In genomic region chr2:41878056-41878455, GRCh38 we compare ENCODE assay signal across 21 cellular contexts.
DNase-seq lines count a peak whose midpoint lies in the region; ATAC-seq, FAIRE-seq and TF ChIP-seq lines count a peak whose summit lies in the region.
"Had no signal": no experiment of that assay in that cellular context is flagged by ENCODE, and none has a peak within 500 bp of the region (broad histone marks: within the 10 kb centered on the region; RNA-seq: fewer than 3 reads in every experiment).

No MANE protein-coding gene starts in this region.

- no peaks in the 10 kb centered on the region for H3K36me3 ChIP-seq in BLaER1
- H3K36me3 ChIP-seq in H1 (ENCODE audit: control insufficient read depth in 2 of 4, insufficient read depth in 4 of 4, low read length in 3 of 4), result no peaks in the 10 kb centered on the region
- H3K36me3 ChIP-seq in pancreas, result no peaks in the 10 kb centered on the region
- H3K36me3 ChIP-seq: HAP-1, Peyer's patch had no signal

- 88% methylated on average over 10 of the region's 10 CpGs; no CpG with 5 or more reads in 1 of the 2 experiments for WGBS in H1 (ENCODE audit: extremely low coverage in 1 of 2, insufficient coverage in 1 of 2, insufficient read length in 1 of 2, insufficient replicate concordance in 2 of 2, low coverage in 1 of 2, low lambda C conversion rate in 2 of 2, missing lambda C conversion rate in 1 of 2), 2 experiments
- WGBS in pancreas, 2 donors, result 77 to 86% methylated on average over 10 of the region's 10 CpGs

- no peak for FAIRE-seq in H1 (lab: Jason Lieb, UNC)
- no peak for FAIRE-seq in pancreas (lab: Jason Lieb, UNC)

- peak; percentile 81 to 95 for DNase-seq in NCI-H524 (lab: John Stamatoyannopoulos, UW)
- DNase-seq in H1 (ENCODE audit: low read depth in 1 of 2, low spot score in 2 of 2), result no peak
- no peak for DNase-seq in pancreas
- DNase-seq in activated T-cell treated with anti-CD3 and anti-CD28 coated beads for 4 hours, result no peak
- no peak for DNase-seq in central memory CD4-positive, alpha-beta T cell
- DNase-seq: AML-193, EL, GF-D8, KBM-7, MM.1S, NCI-H1048, NCI-H1417 treated with DMSO at 0.1 percent for 48 hours, NCI-H1930, NCI-H2227 treated with DMSO at 0.1 percent for 48 hours, NCI-H510A, Peyer's patch had no signal

- no peak overlapping the region for H2BK120ac ChIP-seq in H1 (replicated peaks; ENCODE audit: low read depth, low read length)

- peak overlapping the region; percentile 49; the same call in 1 of the 2 replicates for H2AK5ac ChIP-seq in H1 (ENCODE audit: low read depth, low read length)

- TF ChIP-seq EP300 in H1 (IDR thresholded peaks at IDR 0.05; ENCODE audit: borderline replicate concordance in 1 of 2, low read depth in 2 of 2, low read length in 2 of 2), result no peak

- H3K9ac ChIP-seq in BLaER1 (no peak overlapping the region), H1 (replicated peaks in 1 of 4; ENCODE audit: extremely low read depth in 1 of 4, low read depth in 3 of 4, low read length in 3 of 4) (no peak overlapping the region)

- H4K8ac ChIP-seq in H1 (ENCODE audit: extremely low read depth, insufficient read depth, low read length), result no peak overlapping the region

- H4K5ac ChIP-seq in H1 (ENCODE audit: insufficient read length, low read depth, low read length), result no peak overlapping the region

- no peaks in the 10 kb centered on the region for H3K27me3 ChIP-seq in BLaER1
- no peaks in the 10 kb centered on the region for H3K27me3 ChIP-seq in H1 (replicated peaks in 1 of 4; ENCODE audit: control insufficient read depth in 3 of 4, extremely low read depth in 1 of 4, insufficient read depth in 3 of 4, low read length in 3 of 4)
- H3K27me3 ChIP-seq in pancreas, result no peaks in the 10 kb centered on the region
- H3K27me3 ChIP-seq: Peyer's patch had no signal

- H3K14ac ChIP-seq in H1 (ENCODE audit: insufficient read length), result no peak overlapping the region

- no peak overlapping the region for H3K4ac ChIP-seq in H1 (replicated peaks; ENCODE audit: insufficient read length, low read depth, low read length)

- H3K9me3 ChIP-seq in BLaER1 (0 out of 2 replicates have a peak, but pooled peaks cover 5% of the 10 kb centered on the region), H1 (ENCODE audit: insufficient read depth in 2 of 2, low read depth in 1 of 2, low read length in 1 of 2) (no peaks in the 10 kb centered on the region), pancreas (no peaks in the 10 kb centered on the region)
- H3K9me3 ChIP-seq: HAP-1, Peyer's patch had no signal

- no peak overlapping the region for H2BK15ac ChIP-seq in H1 (ENCODE audit: low read length)

- no peak overlapping the region for H3K56ac ChIP-seq in H1 (replicated peaks; ENCODE audit: insufficient read length, low read depth, low read length)

- no peak for TF ChIP-seq RAD21 in H1 (IDR thresholded peaks at IDR 0.05 in 1 of 2, conservative IDR thresholded peaks at IDR 0.05 in 1 of 2; ENCODE audit: low read depth in 2 of 2, low read length in 2 of 2)

- TF ChIP-seq POLR2A in H1 (IDR thresholded peaks at IDR 0.05; ENCODE audit: control extremely low read depth in 1 of 2, low read depth in 2 of 2, low read length in 2 of 2), result no peak

- CTCF ChIA-PET in H1 (lab: Charles Lee; ENCODE audit: partially characterized antibody), result interaction anchor here (1.2 to 20.1 kb wide), 6 partner anchors 9 to 202 kb away, joined by 3 to 890 read pairs (median 20); no protein-coding TSS in a partner anchor

- no peak overlapping the region for H4K91ac ChIP-seq in H1 (replicated peaks; ENCODE audit: insufficient read length, low read length)

- H3K23ac ChIP-seq in H1 (ENCODE audit: insufficient read length), result no peak overlapping the region

- H2BK5ac ChIP-seq in H1 (ENCODE audit: low read depth, low read length), result no peak overlapping the region

- peaks cover 53% of the 10 kb centered on the region for H3K4me1 ChIP-seq in BLaER1
- H3K4me1 ChIP-seq in H1 (replicated peaks in 1 of 4; ENCODE audit: control insufficient read depth in 3 of 4, insufficient read depth in 4 of 4, low read length in 3 of 4), result peaks cover 0 to 7% (median 1%) of the 10 kb centered on the region in 4 experiments; a peak in 2 of 7 replicates
- H3K4me1 ChIP-seq in pancreas, result peaks cover 0 to 2% (median 0%) of the 10 kb centered on the region in 3 donors
- H3K4me1 ChIP-seq: HAP-1 had no signal

- peak overlapping the region; percentile 6; the same call in 1 of the 2 replicates for H3K18ac ChIP-seq in H1 (ENCODE audit: extremely low read depth, low read length)

- TF ChIP-seq CTCF in H1 (IDR thresholded peaks at IDR 0.05; ENCODE audit: control extremely low read depth in 1 of 3, insufficient read depth in 1 of 3, low read depth in 1 of 3, low read length in 3 of 3) (no peak), pancreas (IDR thresholded peaks at IDR 0.05) (no peak)

- peak overlapping the region; percentile 72; the same call in 1 of the 2 replicates for H2BK20ac ChIP-seq in H1 (ENCODE audit: low read length)

- no peak for ATAC-seq in pancreas
- ATAC-seq in HG03342 (IDR thresholded peaks at IDR 0.05; ENCODE audit: unreplicated experiment), result no peak
- no peak for ATAC-seq in HG03565 (IDR thresholded peaks at IDR 0.05; ENCODE audit: unreplicated experiment)

- intact Hi-C loops in pancreas (cut with DNase I), result no loop called here

- H4K20me1 ChIP-seq in BLaER1 (no peaks in the 10 kb centered on the region), H1 (replicated peaks in 1 of 2; ENCODE audit: control insufficient read depth in 1 of 2, insufficient read depth in 2 of 2, low read length in 2 of 2) (no peaks in the 10 kb centered on the region)

- no peaks in the 10 kb centered on the region for H3K79me1 ChIP-seq in H1 (ENCODE audit: low read depth, low read length)

- POLR2A ChIA-PET in H1 (lab: Charles Lee; ENCODE audit: partially characterized antibody), result interaction anchor here (1.0 kb wide), 1 partner anchor 171 kb away, joined by 3 read pairs; no protein-coding TSS in a partner anchor

- no peaks in the 10 kb centered on the region for H3K23me2 ChIP-seq in H1 (ENCODE audit: low read depth, low read length)

- H2AFZ ChIP-seq in H1 (ENCODE audit: low read length), result no peak overlapping the region

- H2BK12ac ChIP-seq in H1 (ENCODE audit: low read depth, low read length), result 0 out of 2 replicates have a peak overlapping the region, but pooled peaks have one; percentile 60

- no peak overlapping the region; the same call in 1 of the 2 replicates for H3K27ac ChIP-seq in BLaER1
- H3K27ac ChIP-seq in H1 (ENCODE audit: low read depth, low read length), result no peak overlapping the region
- H3K27ac ChIP-seq in pancreas, result peak overlapping the region in 3 of 4 donors; percentile 33 to 60 (median 53)
- H3K27ac ChIP-seq: HL-60 had no signal

- H3K79me2 ChIP-seq in H1 (ENCODE audit: control insufficient read depth in 1 of 2, insufficient read depth in 2 of 2, low read length in 2 of 2), result no peaks in the 10 kb centered on the region

- H3K4me3 ChIP-seq in BLaER1 (no peak overlapping the region), H1 (ENCODE audit: extremely low read depth in 1 of 4, insufficient read depth in 2 of 4, low read depth in 3 of 4, low read length in 4 of 4) (no peak overlapping the region), pancreas (no peak overlapping the region)
- H3K4me3 ChIP-seq: HAP-1, Peyer's patch had no signal

- H3K4me2 ChIP-seq in BLaER1 (peak overlapping the region; percentile 94), H1 (ENCODE audit: insufficient read depth in 1 of 2, low read depth in 2 of 2, low read length in 2 of 2) (no peak overlapping the region)

TF ChIP-seq in H1, 55 proteins besides CTCF, POLR2A, EP300 and RAD21 (continues in another document):
- TF ChIP-seq POU5F1 (IDR thresholded peaks at IDR 0.05; ENCODE audit: low read depth, low read length), result no peak
- no peak for TF ChIP-seq ATF3 (IDR thresholded peaks at IDR 0.05; ENCODE audit: insufficient read depth, low read depth, low read length)
- TF ChIP-seq SIRT6 (IDR thresholded peaks at IDR 0.05; ENCODE audit: low read length), result no peak
- no peak for TF ChIP-seq SP2 (IDR thresholded peaks at IDR 0.05; ENCODE audit: low read length)
- TF ChIP-seq FOSL1 (IDR thresholded peaks at IDR 0.05; ENCODE audit: insufficient read depth, low read depth, low read length), result no peak
- TF ChIP-seq RNF2 (IDR thresholded peaks at IDR 0.05; ENCODE audit: borderline replicate concordance, low read depth, low read length, missing control alignments, poor library complexity, severe bottlenecking), result no peak
- TF ChIP-seq TBP (IDR thresholded peaks at IDR 0.05; ENCODE audit: low read depth, low read length), result no peak
- no peak for TF ChIP-seq SP1 (IDR thresholded peaks at IDR 0.05; ENCODE audit: low read depth, low read length)
- no peak for TF ChIP-seq POLR2AphosphoS5 (IDR thresholded peaks at IDR 0.05; ENCODE audit: low read depth, low read length)
- TF ChIP-seq RXRA (IDR thresholded peaks at IDR 0.05; ENCODE audit: insufficient read depth, low read depth, low read length), result no peak

Comparison
In these comparisons a context has a peak if more than half of its experiments do, and no peak if none do; other contexts are left out.
1. H3K27ac ChIP-seq: peak in pancreas (3 of 4); none in BLaER1 (single experiment) and H1 (single experiment).
2. DNase-seq: peak in NCI-H524 (2 of 2); none in H1 (0 of 2), pancreas (0 of 6), activated T-cell treated with anti-CD3 and anti-CD28 coated beads for 4 hours (single experiment) and central memory CD4-positive, alpha-beta T cell (single experiment).